20 cellular contexts compared by ENCODE assay signal in genomic region chr6:101770116-101770515, GRCh38.
"Had no signal": no experiment of that assay in that cellular context is flagged by ENCODE, and none has a peak within 500 bp of the region (broad histone marks: within the 10 kb centered on the region; RNA-seq: fewer than 3 reads in every experiment).

No MANE protein-coding gene starts in this region.

- H3K36me3 ChIP-seq: thyroid gland had no signal

- H3K36me3 Mint-ChIP-seq: activated naive CD8-positive, alpha-beta T cell treated with anti-CD3 and anti-CD28 coated beads, Interleukin-2, amount 10 ng/mL, durations not matched to agents 7 days and 5 days had no signal

- DNase-seq: activated B cell treated with CpG ODN at 0.5 μM for 24 hours; activated CD4-positive, alpha-beta T cell treated with anti-CD3 and anti-CD28 coated beads, Interleukin-2, amount 10 ng/mL, durations not matched to agents 24 days and 14 days; activated CD8-positive, alpha-beta T cell treated with anti-CD3 and anti-CD28 coated beads for 36 hours; activated naive CD4-positive, alpha-beta T cell treated with Interleukin-2 at 50 U/mL for 16 hours; activated naive CD8-positive, alpha-beta T cell treated with anti-CD3 and anti-CD28 coated beads, Interleukin-2, amount 10 ng/mL, durations not matched to agents 7 days and 5 days; activated T-cell treated with anti-CD3 and anti-CD28 coated beads, Interleukin-2, amount 50 U/mL, for 24 hours; body of pancreas; caudate nucleus; dorsolateral prefrontal cortex; foreskin keratinocyte; kidney; occipital lobe; stimulated activated CD4-positive, alpha-beta T cell treated with anti-CD3 and anti-CD28 coated beads, Interleukin-12 subunit alpha, Interleukin-12 subunit beta, amount 100 ng/mL, for 4 hours; stimulated activated CD4-positive, alpha-beta T cell treated with anti-CD3 and anti-CD28 coated beads, Interleukin-1b, Interleukin-23, amount 100 ng/mL, for 48 hours; stimulated activated naive CD4-positive, alpha-beta T cell treated with Interleukin-2 at 50 U/mL for 16 hours; thyroid gland had no signal

- H3K27me3 Mint-ChIP-seq: activated B cell treated with CpG ODN at 0.5 μM for 24 hours; activated CD4-positive, alpha-beta T cell treated with anti-CD3 and anti-CD28 coated beads, Interleukin-2, amount 10 ng/mL, durations not matched to agents 24 days and 14 days; activated CD8-positive, alpha-beta T cell treated with anti-CD3 and anti-CD28 coated beads for 36 hours; activated naive CD8-positive, alpha-beta T cell treated with anti-CD3 and anti-CD28 coated beads, Interleukin-2, amount 10 ng/mL, durations not matched to agents 7 days and 5 days; activated T-cell treated with anti-CD3 and anti-CD28 coated beads, Interleukin-2, amount 50 U/mL, for 24 hours had no signal

- H3K4me3 ChIP-seq: body of pancreas, dorsolateral prefrontal cortex, thyroid gland had no signal

- H3K27ac Mint-ChIP-seq: activated B cell treated with CpG ODN at 0.5 μM for 24 hours; activated CD4-positive, alpha-beta T cell treated with anti-CD3 and anti-CD28 coated beads, Interleukin-2, amount 10 ng/mL, durations not matched to agents 24 days and 14 days; activated CD8-positive, alpha-beta T cell treated with anti-CD3 and anti-CD28 coated beads for 36 hours; activated naive CD8-positive, alpha-beta T cell treated with anti-CD3 and anti-CD28 coated beads, Interleukin-2, amount 10 ng/mL, durations not matched to agents 7 days and 5 days; activated T-cell treated with anti-CD3 and anti-CD28 coated beads, Interleukin-2, amount 50 U/mL, for 24 hours; activated T-helper 2 cell treated with anti-CD3 and anti-CD28 coated beads, Interferon-gamma antibody, Interleukin-2, Interleukin-4, amounts not matched to agents 10 μg/mL and 5 μg/mL and 100 μg/mL, durations not matched to agents 14 hours and 24 hours and 36 hours; T-helper 2 cell treated with Interferon-gamma antibody and Interleukin-4, amounts not matched to agents 5 μg/mL and 100 μg/mL, for 36 hours had no signal

- H3K4me3 Mint-ChIP-seq: activated B cell treated with CpG ODN at 0.5 μM for 24 hours; activated CD4-positive, alpha-beta T cell treated with anti-CD3 and anti-CD28 coated beads, Interleukin-2, amount 10 ng/mL, durations not matched to agents 24 days and 14 days; activated CD8-positive, alpha-beta T cell treated with anti-CD3 and anti-CD28 coated beads for 36 hours; activated naive CD8-positive, alpha-beta T cell treated with anti-CD3 and anti-CD28 coated beads, Interleukin-2, amount 10 ng/mL, durations not matched to agents 7 days and 5 days; activated T-cell treated with anti-CD3 and anti-CD28 coated beads, Interleukin-2, amount 50 U/mL, for 24 hours; T-helper 2 cell treated with Interferon-gamma antibody and Interleukin-4, amounts not matched to agents 5 μg/mL and 100 μg/mL, for 36 hours had no signal

- H3K9me3 Mint-ChIP-seq: activated CD4-positive, alpha-beta T cell treated with anti-CD3 and anti-CD28 coated beads, Interleukin-2, amount 10 ng/mL, durations not matched to agents 24 days and 14 days; activated naive CD8-positive, alpha-beta T cell treated with anti-CD3 and anti-CD28 coated beads, Interleukin-2, amount 10 ng/mL, durations not matched to agents 7 days and 5 days; activated T-cell treated with anti-CD3 and anti-CD28 coated beads, Interleukin-2, amount 50 U/mL, for 24 hours; T-helper 2 cell treated with Interferon-gamma antibody and Interleukin-4, amounts not matched to agents 5 μg/mL and 100 μg/mL, for 36 hours had no signal

- H3K4me1 ChIP-seq: body of pancreas, foreskin keratinocyte, thyroid gland had no signal

- H3K9me3 ChIP-seq: body of pancreas, thyroid gland had no signal

- H3K27me3 ChIP-seq: body of pancreas, dorsolateral prefrontal cortex, foreskin keratinocyte, thyroid gland had no signal

- FAIRE-seq: colon had no signal

- H3K27ac ChIP-seq: body of pancreas, dorsolateral prefrontal cortex, foreskin keratinocyte, thyroid gland had no signal

- ATAC-seq: activated CD8-positive, alpha-beta T cell treated with anti-CD3 and anti-CD28 coated beads for 36 hours; body of pancreas; foreskin keratinocyte; left lobe of liver had no signal

- H3K4me1 Mint-ChIP-seq: activated B cell treated with CpG ODN at 0.5 μM for 24 hours; activated CD4-positive, alpha-beta T cell treated with anti-CD3 and anti-CD28 coated beads, Interleukin-2, amount 10 ng/mL, durations not matched to agents 24 days and 14 days; activated naive CD8-positive, alpha-beta T cell treated with anti-CD3 and anti-CD28 coated beads, Interleukin-2, amount 10 ng/mL, durations not matched to agents 7 days and 5 days had no signal
